In the genomic region with DNA sequence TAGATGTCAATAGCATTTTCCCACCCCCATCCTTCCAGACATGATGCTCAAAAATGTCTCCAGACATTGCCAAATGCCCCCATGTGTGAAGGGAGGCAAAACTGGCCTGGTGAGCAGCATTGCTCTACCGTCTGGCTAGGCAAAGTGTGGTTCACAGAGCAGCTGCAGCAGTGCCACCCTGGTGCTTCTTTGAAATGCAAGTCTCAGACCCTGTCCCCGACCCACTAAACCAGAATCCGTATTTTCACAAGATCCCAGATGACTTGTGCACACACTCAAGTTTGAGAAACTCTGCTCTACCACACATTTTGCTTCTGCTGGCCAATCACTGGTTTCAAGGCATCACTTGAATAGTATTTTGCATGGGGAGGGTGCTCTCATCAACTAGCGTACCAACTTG, we compare ENCODE assay signal across 23 cellular contexts.
"Had no signal": no experiment of that assay in that cellular context is flagged by ENCODE, and none has a peak within 500 bp of the region (broad histone marks: within the 10 kb centered on the region; RNA-seq: fewer than 3 reads in every experiment).

No MANE protein-coding gene starts in this region.

- DNase-seq: Kasumi-1, KG1, MG63, NCI-H1048, NCI-H1105 treated with DMSO at 0.1 percent for 48 hours, NCI-H1436, NCI-H146, NCI-H1694 treated with DMSO at 0.1 percent for 48 hours, NCI-H187 treated with DMSO at 0.1 percent for 48 hours, NCI-H2029, NCI-H2171 treated with DMSO at 0.1 percent for 48 hours, NCI-H446, NCI-H510A treated with DMSO at 0.1 percent for 48 hours, NCI-H524 treated with DMSO at 0.1 percent for 48 hours, NCI-H774, PC-9, SHP77, SIG-M5, SJCRH30 had no signal

- H3K36me3 ChIP-seq: MG63, SJCRH30 had no signal

- H3K27me3 ChIP-seq: MG63 had no signal

- H3K4me3 ChIP-seq: MG63, PC-9, SJCRH30, SK-N-MC had no signal

- H3K27ac ChIP-seq: PC-9, RWPE1, SJCRH30, SK-N-MC had no signal

- H3K4me1 ChIP-seq: SJCRH30 had no signal

- ATAC-seq: Panc1, Right ventricle myocardium inferior had no signal

- H3K9me3 ChIP-seq: MG63, SJCRH30 had no signal
